Comparison of ENCODE assay signal across 9 cellular contexts in the genomic region with DNA sequence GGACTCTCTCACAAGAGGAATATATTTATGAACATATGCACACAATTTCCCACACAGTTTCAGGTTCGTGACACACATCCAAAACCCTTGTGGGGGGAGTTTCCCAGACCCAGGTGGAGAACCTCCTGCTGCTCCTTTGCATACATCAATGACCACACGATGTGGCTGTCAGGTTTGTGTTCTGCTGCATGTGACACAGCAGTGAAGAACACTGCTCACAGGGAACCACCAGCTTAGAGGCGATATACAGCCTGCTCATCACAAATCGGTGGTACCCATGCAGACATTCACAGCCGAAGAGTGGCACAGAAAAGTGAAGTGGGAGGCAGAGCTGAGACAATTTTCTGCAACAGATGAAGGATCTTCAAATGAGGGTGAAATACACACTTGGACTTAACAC.
A peak's percentile ranks its signal among the peaks of the same experiment; 100 is the strongest.
DNase-seq lines count a peak whose midpoint lies in the region; ATAC-seq and TF ChIP-seq lines count a peak whose summit lies in the region.
"Had no signal": no experiment of that assay in that cellular context is flagged by ENCODE, and none has a peak within 500 bp of the region (broad histone marks: within the 10 kb centered on the region; RNA-seq: fewer than 3 reads in every experiment).

No MANE protein-coding gene starts in this region.

- H3K4me1 ChIP-seq in MM.1S (ENCODE audit: low read length), result peaks cover 59% of the 10 kb centered on the region

- no peak overlapping the region for H2AFZ ChIP-seq in MM.1S (ENCODE audit: low read length)

- H3K27ac Mint-ChIP-seq in endothelial cell (ENCODE audit: unreplicated experiment), result no peak overlapping the region

- no peak overlapping the region for H3K4me3 Mint-ChIP-seq in endothelial cell (ENCODE audit: unreplicated experiment)

- peak overlapping the region; percentile 67 for H3K4me2 ChIP-seq in MM.1S (ENCODE audit: low read depth, low read length)

- no peaks in the 10 kb centered on the region for H3K27me3 Mint-ChIP-seq in endothelial cell (ENCODE audit: unreplicated experiment)

- DNase-seq in activated CD4-positive, alpha-beta T cell treated with anti-CD3 and anti-CD28 coated beads, Interleukin-2, amount 50 U/mL, for 48 hours, result peak; percentile 26 to 55
- no peak for DNase-seq in activated CD4-positive, alpha-beta T cell treated with anti-CD3 and anti-CD28 coated beads for 4 hours
- peak; percentile 91 for DNase-seq in MM.1S
- DNase-seq in stimulated activated CD4-positive, alpha-beta T cell treated with anti-CD3 and anti-CD28 coated beads, TNF-alpha, amount 100 ng/mL, for 24 hours (ENCODE audit: low read depth in 3 of 3), result peak in 2 of 3 experiments; percentile 9 to 25
- no peak for DNase-seq in NCI-H146 treated with DMSO at 0.1 percent for 48 hours (lab: John Stamatoyannopoulos, UW; ENCODE audit: unreplicated experiment)
- DNase-seq in endothelial cell (ENCODE audit: low spot score), result no peak
- no peak for DNase-seq in NCI-H82 (lab: John Stamatoyannopoulos, UW)
- DNase-seq: dermis blood vessel endothelial cell had no signal

- TF ChIP-seq CTCF in MM.1S (IDR thresholded peaks at IDR 0.05; ENCODE audit: low read length), result no peak
- no peak for TF ChIP-seq CTCF in endothelial cell (IDR thresholded peaks at IDR 0.05; ENCODE audit: unreplicated experiment)

- H3K4me1 Mint-ChIP-seq in endothelial cell (ENCODE audit: unreplicated experiment), result peaks cover 5% of the 10 kb centered on the region

- H3K9me3 Mint-ChIP-seq in endothelial cell (ENCODE audit: unreplicated experiment), result no peaks in the 10 kb centered on the region

- no peaks in the 10 kb centered on the region for H3K9me3 ChIP-seq in MM.1S (replicated peaks; ENCODE audit: insufficient read depth, low read length)

- H3K4me3 ChIP-seq in MM.1S (ENCODE audit: low read length), result peak overlapping the region; percentile 20; the same call in 1 of the 2 replicates

- peak overlapping the region; percentile 43 for H3K9ac ChIP-seq in MM.1S (ENCODE audit: low read length)

- H3K36me3 ChIP-seq in MM.1S (replicated peaks; ENCODE audit: insufficient read depth, low read length), result no peaks in the 10 kb centered on the region

- no peaks in the 10 kb centered on the region for H4K20me1 ChIP-seq in MM.1S (ENCODE audit: insufficient read depth, low read length)

- no peaks in the 10 kb centered on the region for H3K9me2 ChIP-seq in MM.1S (replicated peaks; ENCODE audit: insufficient read depth, low read length)

- peak overlapping the region; percentile 75 for H3K27ac ChIP-seq in MM.1S (ENCODE audit: low read length)

- H3F3A ChIP-seq in MM.1S (ENCODE audit: insufficient read depth, low read length), result peaks cover 17% of the 10 kb centered on the region

- H3K36me3 Mint-ChIP-seq in endothelial cell (ENCODE audit: low read depth, unreplicated experiment), result no peaks in the 10 kb centered on the region

- no peaks in the 10 kb centered on the region for H3K79me2 ChIP-seq in MM.1S (ENCODE audit: low read length)

- peak; percentile 89 for ATAC-seq in HG02588 (IDR thresholded peaks at IDR 0.05; ENCODE audit: unreplicated experiment)

- no peaks in the 10 kb centered on the region for H3K27me3 ChIP-seq in MM.1S (replicated peaks; ENCODE audit: insufficient read depth, low read length)

Comparison
In these comparisons a context has a peak if more than half of its experiments do, and no peak if none do; other contexts are left out.
1. DNase-seq: peak in activated CD4-positive, alpha-beta T cell treated with anti-CD3 and anti-CD28 coated beads, Interleukin-2, amount 50 U/mL, for 48 hours (2 of 2), MM.1S (single experiment) and stimulated activated CD4-positive, alpha-beta T cell treated with anti-CD3 and anti-CD28 coated beads, TNF-alpha, amount 100 ng/mL, for 24 hours (2 of 3); none in activated CD4-positive, alpha-beta T cell treated with anti-CD3 and anti-CD28 coated beads for 4 hours (0 of 2), NCI-H146 treated with DMSO at 0.1 percent for 48 hours (single experiment), endothelial cell (single experiment) and NCI-H82 (single experiment).